Comparison of ENCODE assay signal across 8 cellular contexts in genomic region chr2:169479257-169480078, GRCh38. TPM values are rescaled to one million over a fixed set of nuclear protein-coding genes. Genes with fewer than 3 reads are reported as not detected.
DNase-seq lines count a peak whose midpoint lies in the region; ATAC-seq and TF ChIP-seq lines count a peak whose summit lies in the region.

Gene BBS5, plus strand, starts transcription at chr2:169479494. Its CDS starts 60 bp downstream, at chr2:169479554.

- H3K4me3 ChIP-seq in Karpas-422 (ENCODE audit: low read length) (peak within 1 kb of the TSS; percentile 75), SJCRH30 (peak within 1 kb of the TSS; percentile 65), suprapubic skin (peak within 1 kb of the TSS; percentile 74)

- 0% methylated on average over 17 of the region's 71 CpGs for WGBS in suprapubic skin

- no peak for TF ChIP-seq EP300 in suprapubic skin (IDR thresholded peaks at IDR 0.05)

- DNase-seq in DMS79 (lab: John Stamatoyannopoulos, UW) (peak; percentile 59), Karpas-422 (peak; percentile 86), SJCRH30 (peak; percentile 78 to 81), glomerular endothelial cell (ENCODE audit: extremely low read depth, low read depth, low spot score) (peak; percentile 22), nucleus accumbens (lab: John Stamatoyannopoulos, UW) (peak in 55 of 56 donors; percentile 48 to 93 (median 81)), suprapubic skin (ENCODE audit: low spot score in 2 of 2) (peak; percentile 82 to 89)
- peak; percentile 87 for DNase-seq in activated naive CD4-positive, alpha-beta T cell treated with anti-CD3 and anti-CD28 coated beads for 36 hours

- peak within 1 kb of the TSS; percentile 91 for H3K4me3 Mint-ChIP-seq in activated naive CD4-positive, alpha-beta T cell treated with anti-CD3 and anti-CD28 coated beads for 36 hours

- peak; percentile 95 for ATAC-seq in GM21737 (IDR thresholded peaks at IDR 0.05; ENCODE audit: unreplicated experiment)

- H3K36me3 Mint-ChIP-seq in activated naive CD4-positive, alpha-beta T cell treated with anti-CD3 and anti-CD28 coated beads for 36 hours (ENCODE audit: low read depth), result no peaks in the 10 kb centered on the region

- no peak within 1 kb of the TSS for H3K27ac Mint-ChIP-seq in activated naive CD4-positive, alpha-beta T cell treated with anti-CD3 and anti-CD28 coated beads for 36 hours

- peaks cover 10% of the 10 kb centered on the region for H3K4me1 Mint-ChIP-seq in activated naive CD4-positive, alpha-beta T cell treated with anti-CD3 and anti-CD28 coated beads for 36 hours (ENCODE audit: low read depth)

- H3K27ac ChIP-seq in Karpas-422 (ENCODE audit: low read length) (no peak within 1 kb of the TSS), SJCRH30 (peak within 1 kb of the TSS; percentile 49), suprapubic skin (peak within 1 kb of the TSS; percentile 12)

- no peaks in the 10 kb centered on the region for H4K20me1 ChIP-seq in Karpas-422 (ENCODE audit: insufficient read depth, low read depth, low read length)

- H3K9me2 ChIP-seq in Karpas-422 (replicated peaks; ENCODE audit: insufficient read depth, low read length), result no peaks in the 10 kb centered on the region

- H3K27me3 ChIP-seq in Karpas-422 (ENCODE audit: low read length) (no peaks in the 10 kb centered on the region), SJCRH30 (no peaks in the 10 kb centered on the region), suprapubic skin (no peaks in the 10 kb centered on the region)

- no peaks in the 10 kb centered on the region for H3K36me3 ChIP-seq in Karpas-422 (ENCODE audit: insufficient read depth, low read length)
- H3K36me3 ChIP-seq in SJCRH30, result no peaks in the 10 kb centered on the region
- H3K36me3 ChIP-seq in suprapubic skin, result peaks cover 22% of the 10 kb centered on the region

- H3K9ac ChIP-seq in Karpas-422 (ENCODE audit: low read length), result peak within 1 kb of the TSS; percentile 80

- peaks cover 7% of the 10 kb centered on the region for H3K79me2 ChIP-seq in Karpas-422 (ENCODE audit: low read length)

- CTCF ChIA-PET in activated naive CD4-positive, alpha-beta T cell treated with anti-CD3 and anti-CD28 coated beads for 36 hours (lab: Charles Lee), result interaction anchor here (0.7 to 2.8 kb wide), 7 partner anchors 9 to 353 kb away, joined by 3 to 9 read pairs (median 3); no protein-coding TSS in a partner anchor

- no peaks in the 10 kb centered on the region for H3K27me3 Mint-ChIP-seq in activated naive CD4-positive, alpha-beta T cell treated with anti-CD3 and anti-CD28 coated beads for 36 hours (ENCODE audit: low read depth)

- H2AFZ ChIP-seq in Karpas-422 (ENCODE audit: low read length), result peak within 1 kb of the TSS; percentile 83

- intact Hi-C loops in activated naive CD4-positive, alpha-beta T cell treated with anti-CD3 and anti-CD28 coated beads for 36 hours (cut with micrococcal nuclease), result loop anchor here (1.0 to 5.0 kb wide), 5 partner anchors 94 to 348 kb away; partner anchors contain the start of genes CFAP210, FASTKD1, PHOSPHO2 and SSB

- no peaks in the 10 kb centered on the region for H3K9me3 Mint-ChIP-seq in activated naive CD4-positive, alpha-beta T cell treated with anti-CD3 and anti-CD28 coated beads for 36 hours

- H3K4me1 ChIP-seq in Karpas-422 (ENCODE audit: low read length), result peaks cover 8% of the 10 kb centered on the region
- peaks cover 4% of the 10 kb centered on the region; the same call in 1 of the 2 replicates for H3K4me1 ChIP-seq in SJCRH30
- peaks cover 11% of the 10 kb centered on the region for H3K4me1 ChIP-seq in suprapubic skin

- TF ChIP-seq CTCF in suprapubic skin (IDR thresholded peaks at IDR 0.05), result peak in 1 of 2 donors; percentile 25

- H3K4me2 ChIP-seq in Karpas-422 (ENCODE audit: low read depth, low read length, poor library complexity, severe bottlenecking), result peak within 1 kb of the TSS; percentile 70

- TF ChIP-seq POLR2A in suprapubic skin (IDR thresholded peaks at IDR 0.05), result no peak

- H3K9me3 ChIP-seq in Karpas-422 (ENCODE audit: low read length) (no peaks in the 10 kb centered on the region), SJCRH30 (replicated peaks) (no peaks in the 10 kb centered on the region), suprapubic skin (no peaks in the 10 kb centered on the region)

RNA-seq across cellular contexts. Expression of gene BBS5, which starts in this region (rescaled TPM):
- total RNA-seq in Karpas-422 (2014; rRNA removed; shearing (Covaris generic); ENCODE audit: low replicate concordance), result 2.0 and 4.2 TPM in 2 replicates
- total RNA-seq in SJCRH30 (2014; rRNA removed; shearing (Covaris generic)), result 4.1 and 5.4 TPM in 2 replicates
- total RNA-seq in activated naive CD4-positive, alpha-beta T cell treated with anti-CD3 and anti-CD28 coated beads for 36 hours, result 1 to 10 TPM; 2.1 to 2.2 TPM
- total RNA-seq in glomerular endothelial cell (3.0 and 5.5 TPM in 2 replicates), suprapubic skin (10 to 100 TPM in 2 of 4 donors, 1 to 10 TPM in 2; 4.3 to 24.1 (median 9.8) TPM)

Comparison
In these comparisons a context has a peak if more than half of its experiments do, and no peak if none do; other contexts are left out.
1. DNase-seq: peak in every context shown above with its lines; median percentile 87 in activated naive CD4-positive, alpha-beta T cell treated with anti-CD3 and anti-CD28 coated beads for 36 hours; 86 in Karpas-422; 86 in suprapubic skin; 81 in nucleus accumbens; 80 in SJCRH30; 59 in DMS79; 22 in glomerular endothelial cell.